Comparison of ENCODE assay signal across 3 cellular contexts in genomic region chr16:60214321-60214720, GRCh38.
A peak's percentile ranks its signal among the peaks of the same experiment; 100 is the strongest.
TF ChIP-seq lines count a peak whose summit lies in the region.

No MANE protein-coding gene starts in this region.

TF ChIP-seq in GM23338, 12 proteins besides CTCF, POLR2A, EP300 and RAD21:
- TF ChIP-seq STAT1 (IDR thresholded peaks at IDR 0.05; ENCODE audit: unreplicated experiment) = no peak
- peak; percentile 24; the same call in 1 of the 2 replicates for TF ChIP-seq NANOG (IDR thresholded peaks at IDR 0.05; ENCODE audit: borderline replicate concordance)
TF ChIP-seq in GM23338: peak in this region for 1.

TF ChIP-seq in H1, 55 proteins besides CTCF, POLR2A, EP300 and RAD21:
- no peak for TF ChIP-seq SIX5 (IDR thresholded peaks at IDR 0.05; ENCODE audit: low read depth, low read length)
- TF ChIP-seq MAFK (IDR thresholded peaks at IDR 0.05; ENCODE audit: low read depth, low read length) = no peak
- TF ChIP-seq CREB1 (IDR thresholded peaks at IDR 0.05) = no peak
- no peak for TF ChIP-seq SIN3A (conservative IDR thresholded peaks at IDR 0.05 in 1 of 2, IDR thresholded peaks at IDR 0.05 in 1 of 2; ENCODE audit: low read depth in 1 of 2, low read length in 2 of 2)
- TF ChIP-seq NRF1 (IDR thresholded peaks at IDR 0.05; ENCODE audit: low read depth, low read length) = no peak
- TF ChIP-seq RFX5 (IDR thresholded peaks at IDR 0.05; ENCODE audit: borderline replicate concordance, low read depth, low read length) = no peak
- no peak for TF ChIP-seq POU5F1 (IDR thresholded peaks at IDR 0.05; ENCODE audit: low read depth, low read length)
- TF ChIP-seq FOSL1 (IDR thresholded peaks at IDR 0.05; ENCODE audit: insufficient read depth, low read depth, low read length) = no peak
- no peak for TF ChIP-seq TCF12 (IDR thresholded peaks at IDR 0.05; ENCODE audit: low read depth, low read length)
- TF ChIP-seq BACH1 (IDR thresholded peaks at IDR 0.05; ENCODE audit: low read length) = no peak
- no peak for TF ChIP-seq YY1 (IDR thresholded peaks at IDR 0.05; ENCODE audit: low read depth, low read length)
- TF ChIP-seq SP4 (IDR thresholded peaks at IDR 0.05; ENCODE audit: low read length) = no peak
- no peak for TF ChIP-seq PHF8 (conservative IDR thresholded peaks at IDR 0.05; ENCODE audit: low read depth, low read length)
- TF ChIP-seq, protein P1, sequence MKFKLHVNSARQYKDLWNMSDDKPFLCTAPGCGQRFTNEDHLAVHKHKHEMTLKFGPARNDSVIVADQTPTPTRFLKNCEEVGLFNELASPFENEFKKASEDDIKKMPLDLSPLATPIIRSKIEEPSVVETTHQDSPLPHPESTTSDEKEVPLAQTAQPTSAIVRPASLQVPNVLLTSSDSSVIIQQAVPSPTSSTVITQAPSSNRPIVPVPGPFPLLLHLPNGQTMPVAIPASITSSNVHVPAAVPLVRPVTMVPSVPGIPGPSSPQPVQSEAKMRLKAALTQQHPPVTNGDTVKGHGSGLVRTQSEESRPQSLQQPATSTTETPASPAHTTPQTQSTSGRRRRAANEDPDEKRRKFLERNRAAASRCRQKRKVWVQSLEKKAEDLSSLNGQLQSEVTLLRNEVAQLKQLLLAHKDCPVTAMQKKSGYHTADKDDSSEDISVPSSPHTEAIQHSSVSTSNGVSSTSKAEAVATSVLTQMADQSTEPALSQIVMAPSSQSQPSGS (IDR thresholded peaks at IDR 0.05; ENCODE audit: low read length) = no peak
- TF ChIP-seq SAP30 (IDR thresholded peaks at IDR 0.05; ENCODE audit: insufficient read depth, insufficient replicate concordance, low read length) = no peak
- TF ChIP-seq JUN (IDR thresholded peaks at IDR 0.05; ENCODE audit: low read depth, low read length) = no peak
- no peak for TF ChIP-seq HDAC2 (IDR thresholded peaks at IDR 0.05; ENCODE audit: borderline replicate concordance in 1 of 2, low read depth in 2 of 2, low read length in 2 of 2)

TF ChIP-seq in neural cell, 6 proteins besides CTCF, POLR2A, EP300 and RAD21:
- TF ChIP-seq MXI1 (conservative IDR thresholded peaks at IDR 0.05; ENCODE audit: poor library complexity, severe bottlenecking) (no peak), REST (IDR thresholded peaks at IDR 0.05; ENCODE audit: borderline replicate concordance) (peak; percentile 85)
TF ChIP-seq in neural cell: peak in this region for 1.
